ENCODE assay signal across 23 cellular contexts in the genomic region with DNA sequence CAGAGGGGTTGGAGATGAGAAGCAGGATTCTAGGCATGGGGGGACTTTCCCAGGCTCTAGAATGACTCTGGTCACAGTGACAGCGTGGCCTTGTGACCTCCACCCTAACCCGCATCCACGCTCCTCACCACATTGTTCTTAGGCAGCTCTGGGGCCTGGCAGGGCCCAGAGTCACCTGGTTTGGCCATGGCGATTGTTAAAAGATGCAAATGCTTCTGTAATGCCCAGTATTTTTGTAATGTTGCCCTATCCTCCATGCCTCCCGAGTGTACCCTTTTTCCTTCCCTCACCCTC. TPM values are rescaled to one million over a fixed set of nuclear protein-coding genes. Genes with fewer than 3 reads are reported as not detected.
DNase-seq lines count a peak whose midpoint lies in the region; ATAC-seq and TF ChIP-seq lines count a peak whose summit lies in the region.
"Had no signal": no experiment of that assay in that cellular context is flagged by ENCODE, and none has a peak within 500 bp of the region (broad histone marks: within the 10 kb centered on the region; RNA-seq: fewer than 3 reads in every experiment).

No MANE protein-coding gene starts in this region.

- peaks cover 5% of the 10 kb centered on the region; the same call in 2 of the 3 replicates for H3K9me3 Mint-ChIP-seq in GM23338
- peaks cover 19% of the 10 kb centered on the region for H3K9me3 Mint-ChIP-seq in WTC11
- H3K9me3 Mint-ChIP-seq: activated naive CD4-positive, alpha-beta T cell treated with anti-CD3 and anti-CD28 coated beads, Interleukin-2, amount 50 U/mL, for 24 hours; central memory CD8-positive, alpha-beta T cell had no signal

- TF ChIP-seq CTCF in GM23338 (conservative IDR thresholded peaks at IDR 0.05; ENCODE audit: low read depth in 2 of 2) (no peak), WTC11 (IDR thresholded peaks at IDR 0.05) (no peak), esophagus squamous epithelium (IDR thresholded peaks at IDR 0.05) (no peak), sigmoid colon (IDR thresholded peaks at IDR 0.05) (no peak), hepatocyte (IDR thresholded peaks at IDR 0.05; ENCODE audit: poor library complexity) (no peak), Peyer's patch (IDR thresholded peaks at IDR 0.05) (no peak)

- no peaks in the 10 kb centered on the region for H3K79me2 ChIP-seq in GM23338 (replicated peaks; ENCODE audit: insufficient read depth)
- no peaks in the 10 kb centered on the region for H3K79me2 ChIP-seq in hepatocyte

- no peak for TF ChIP-seq EP300 in sigmoid colon (IDR thresholded peaks at IDR 0.05)

- POLR2A ChIA-PET in WTC11 (lab: Charles Lee) = no interaction called here

- H3K4me1 Mint-ChIP-seq in GM23338 (peaks cover 34% of the 10 kb centered on the region), WTC11 (peaks cover 41% of the 10 kb centered on the region)
- H3K4me1 Mint-ChIP-seq: activated naive CD4-positive, alpha-beta T cell treated with anti-CD3 and anti-CD28 coated beads, Interleukin-2, amount 50 U/mL, for 24 hours; central memory CD8-positive, alpha-beta T cell; naive thymus-derived CD8-positive, alpha-beta T cell had no signal

- DNase-seq in GM23338 (ENCODE audit: low spot score) (no peak), WTC11 (ENCODE audit: low spot score) (no peak), esophagus squamous epithelium (lab: John Stamatoyannopoulos, UW) (no peak), sigmoid colon (no peak), hepatocyte (ENCODE audit: low spot score) (no peak), NCI-H446 treated with DMSO at 0.1 percent for 48 hours (lab: John Stamatoyannopoulos, UW) (no peak), AG20443 (ENCODE audit: low spot score) (no peak), Peyer's patch (no peak)
- DNase-seq: activated T-cell treated with anti-CD3 and anti-CD28 coated beads, Interleukin-2, amount 50 U/mL, for 48 hours; aorta; dermis blood vessel endothelial cell; DND-41; left ventricle myocardium inferior; naive thymus-derived CD8-positive, alpha-beta T cell; NCI-H2081 treated with DMSO at 0.1 percent for 48 hours; NCI-H774; stimulated activated CD4-positive, alpha-beta T cell treated with anti-CD3 and anti-CD28 coated beads, Interleukin-2, amount 100 ng/mL, for 48 hours; testis had no signal

- H2AFZ ChIP-seq in GM23338 (peak overlapping the region; percentile 99), hepatocyte (no peak overlapping the region)

- TF ChIP-seq POLR2A in esophagus squamous epithelium (IDR thresholded peaks at IDR 0.05) (no peak), sigmoid colon (IDR thresholded peaks at IDR 0.05) (no peak), Peyer's patch (IDR thresholded peaks at IDR 0.05) (no peak)

- H3K27me3 Mint-ChIP-seq in GM23338 (ENCODE audit: insufficient read depth, low read depth, poor library complexity) (peaks cover 7% of the 10 kb centered on the region), WTC11 (ENCODE audit: low read depth) (peaks cover 3% of the 10 kb centered on the region; the same call in 1 of the 2 replicates)

- peak overlapping the region; percentile 46 for H3K4me3 ChIP-seq in GM23338
- H3K4me3 ChIP-seq in esophagus squamous epithelium = no peak overlapping the region
- H3K4me3 ChIP-seq in sigmoid colon = no peak overlapping the region
- no peak overlapping the region for H3K4me3 ChIP-seq in hepatocyte
- no peak overlapping the region for H3K4me3 ChIP-seq in Peyer's patch
- H3K4me3 ChIP-seq: left ventricle myocardium inferior, SJSA1, testis had no signal

- intact Hi-C loops in esophagus squamous epithelium (cut with DNase I) (no loop called here), sigmoid colon (cut with DNase I) (no loop called here)

- H3K4me1 ChIP-seq in GM23338 (ENCODE audit: insufficient read depth) (peaks cover 48% of the 10 kb centered on the region), esophagus squamous epithelium (peaks cover 0 to 35% (median 17%) of the 10 kb centered on the region in 3 donors), sigmoid colon (peaks cover 0 to 43% (median 38%) of the 10 kb centered on the region in 4 donors), hepatocyte (ENCODE audit: insufficient read depth) (peaks cover 6% of the 10 kb centered on the region), Peyer's patch (no peaks in the 10 kb centered on the region)
- H3K4me1 ChIP-seq: testis had no signal

- H3K4me3 Mint-ChIP-seq in GM23338 = no peak overlapping the region; the same call in 2 of the 3 replicates
- H3K4me3 Mint-ChIP-seq in WTC11 = peak overlapping the region; percentile 17
- H3K4me3 Mint-ChIP-seq: activated naive CD4-positive, alpha-beta T cell treated with anti-CD3 and anti-CD28 coated beads, Interleukin-2, amount 50 U/mL, for 24 hours; CD14-positive monocyte; central memory CD8-positive, alpha-beta T cell; naive thymus-derived CD8-positive, alpha-beta T cell had no signal

- H4K20me1 ChIP-seq in GM23338 (replicated peaks; ENCODE audit: insufficient read depth) (no peaks in the 10 kb centered on the region), hepatocyte (ENCODE audit: insufficient read depth, poor library complexity, severe bottlenecking) (no peaks in the 10 kb centered on the region)

- H3K4me2 ChIP-seq in GM23338 = peak overlapping the region; percentile 77
- no peak overlapping the region for H3K4me2 ChIP-seq in hepatocyte

- no peak; the same call in 2 of the 3 replicates for ATAC-seq in GM23338
- peak; percentile 9; the same call in 1 of the 2 replicates for ATAC-seq in WTC11
- ATAC-seq: activated CD4-positive, CD25-positive, alpha-beta regulatory T cell treated with anti-CD3 and anti-CD28 coated beads, Interleukin-2, amount 50 U/mL, for 24 hours; naive thymus-derived CD8-positive, alpha-beta T cell had no signal

- H3K27ac Mint-ChIP-seq in GM23338 (no peak overlapping the region), WTC11 (0 out of 2 replicates have a peak overlapping the region, but pooled peaks have one; percentile 71)
- H3K27ac Mint-ChIP-seq: activated naive CD4-positive, alpha-beta T cell treated with anti-CD3 and anti-CD28 coated beads, Interleukin-2, amount 50 U/mL, for 24 hours; CD14-positive monocyte had no signal

- peaks cover 0 to 9% (median 0%) of the 10 kb centered on the region in 3 donors for H3K9me3 ChIP-seq in esophagus squamous epithelium
- H3K9me3 ChIP-seq in sigmoid colon = no peaks in the 10 kb centered on the region
- no peaks in the 10 kb centered on the region for H3K9me3 ChIP-seq in hepatocyte (ENCODE audit: low read depth)
- no peaks in the 10 kb centered on the region for H3K9me3 ChIP-seq in Peyer's patch
- H3K9me3 ChIP-seq: SJSA1, testis had no signal

- H3K36me3 Mint-ChIP-seq in GM23338 (ENCODE audit: low read depth) = peaks cover 7% of the 10 kb centered on the region; the same call in 2 of the 3 replicates
- peaks cover 10% of the 10 kb centered on the region for H3K36me3 Mint-ChIP-seq in WTC11
- H3K36me3 Mint-ChIP-seq: activated naive CD4-positive, alpha-beta T cell treated with anti-CD3 and anti-CD28 coated beads, Interleukin-2, amount 50 U/mL, for 24 hours; CD14-positive monocyte had no signal

- H3K9me2 ChIP-seq in GM23338 (ENCODE audit: insufficient read depth) = no peaks in the 10 kb centered on the region
- no peaks in the 10 kb centered on the region for H3K9me2 ChIP-seq in hepatocyte (replicated peaks; ENCODE audit: insufficient read depth)

- WGBS in esophagus squamous epithelium, 2 donors = 61 to 69% methylated on average over 5 of the region's 5 CpGs
- 79 to 86% methylated on average over 5 of the region's 5 CpGs for WGBS in sigmoid colon, 2 donors
- 84% methylated on average over 5 of the region's 5 CpGs for WGBS in hepatocyte (ENCODE audit: low lambda C conversion rate, missing lambda C conversion rate)

- H3K27ac ChIP-seq in GM23338 (ENCODE audit: low read depth) (no peak overlapping the region), esophagus squamous epithelium (peak overlapping the region in 3 of 4 donors; percentile 47 to 53 (median 48)), sigmoid colon (peak overlapping the region; percentile 76 to 88 (median 85)), hepatocyte (no peak overlapping the region), Peyer's patch (peak overlapping the region in 2 of 4 donors; percentile 30 to 78)
- H3K27ac ChIP-seq: left ventricle myocardium inferior, SJSA1, testis had no signal

- CTCF ChIA-PET in WTC11 (lab: Charles Lee) = interaction anchor here (0.9 to 1.8 kb wide), 5 partner anchors 22 to 113 kb away, joined by 3 to 4 read pairs (median 3); no protein-coding TSS in a partner anchor

- H3K27me3 ChIP-seq in GM23338 (ENCODE audit: insufficient read depth) = no peaks in the 10 kb centered on the region
- peaks cover 0 to 32% (median 0%) of the 10 kb centered on the region in 4 donors for H3K27me3 ChIP-seq in esophagus squamous epithelium
- no peaks in the 10 kb centered on the region for H3K27me3 ChIP-seq in sigmoid colon
- peaks cover 8% of the 10 kb centered on the region for H3K27me3 ChIP-seq in hepatocyte
- H3K27me3 ChIP-seq in Peyer's patch = no peaks in the 10 kb centered on the region
- H3K27me3 ChIP-seq: SJSA1, testis had no signal

- H3K36me3 ChIP-seq in GM23338 (ENCODE audit: insufficient read depth) (no peaks in the 10 kb centered on the region; the same call in 1 of the 2 replicates), esophagus squamous epithelium (no peaks in the 10 kb centered on the region), sigmoid colon (no peaks in the 10 kb centered on the region), hepatocyte (replicated peaks; ENCODE audit: insufficient read depth, low read depth) (no peaks in the 10 kb centered on the region), Peyer's patch (no peaks in the 10 kb centered on the region)

- peaks cover 5% of the 10 kb centered on the region; the same call in 1 of the 2 replicates for H3F3A ChIP-seq in GM23338 (replicated peaks; ENCODE audit: low read depth)

TF ChIP-seq in GM23338, 12 proteins besides CTCF, POLR2A, EP300 and RAD21 (continues in another document):
- no peak for TF ChIP-seq POLR2AphosphoS5 (IDR thresholded peaks at IDR 0.05; ENCODE audit: low read depth)

TF ChIP-seq in WTC11, 78 proteins besides CTCF, POLR2A, EP300 and RAD21 (continues in another document):
- TF ChIP-seq TCF7 (CRISPR knock-in tag; IDR thresholded peaks at IDR 0.05; ENCODE audit: low read depth) = no peak
- TF ChIP-seq FOXJ3 (CRISPR knock-in tag; IDR thresholded peaks at IDR 0.05; ENCODE audit: borderline replicate concordance) = no peak
- no peak for TF ChIP-seq ELF4 (CRISPR knock-in tag; IDR thresholded peaks at IDR 0.05; ENCODE audit: low read depth)
- TF ChIP-seq SP1 (CRISPR knock-in tag; conservative IDR thresholded peaks at IDR 0.05) = no peak
- TF ChIP-seq, protein P1, sequence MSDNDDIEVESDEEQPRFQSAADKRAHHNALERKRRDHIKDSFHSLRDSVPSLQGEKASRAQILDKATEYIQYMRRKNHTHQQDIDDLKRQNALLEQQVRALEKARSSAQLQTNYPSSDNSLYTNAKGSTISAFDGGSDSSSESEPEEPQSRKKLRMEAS (CRISPR knock-in tag; IDR thresholded peaks at IDR 0.05) = no peak

RNA-seq across cellular contexts. Expression of a gene that starts 19.1 kb away (rescaled TPM):
- 18.1 and 24.1 TPM in 2 replicates for total RNA-seq in GM23338 (2014; rRNA removed; shearing (Covaris generic))
- polyA plus RNA-seq in GM23338 (2016; fragmentation: Nextera tagmentation; extraction: Ambion mirVana) (4.7 and 7.0 TPM in 2 replicates), sigmoid colon (1 to 10 TPM; 3.9 to 7.8 (median 5.0) TPM), hepatocyte (21.6 and 22.9 TPM in 2 replicates)
- total RNA-seq in WTC11 (2021) (10.9 to 16.1 TPM (median 11.4 TPM) in 3 replicates), esophagus squamous epithelium (10 to 100 TPM in 2 of 4 donors, 1 to 10 TPM in 2; 3.0 to 22.9 (median 9.4) TPM), sigmoid colon (100 to 1,000 TPM in 3 of 4 donors, 10 to 100 TPM in 1; 91.5 to 148 (median 141) TPM), hepatocyte (31.8 and 31.9 TPM in 2 replicates), Peyer's patch (10 to 100 TPM; 12.3 to 32.2 (median 18.9) TPM)
- total RNA-seq: naive thymus-derived CD8-positive, alpha-beta T cell had no signal
- polyA plus RNA-seq: CD14-positive monocyte; naive thymus-derived CD8-positive, alpha-beta T cell had no signal

Comparison
In these comparisons a context has a peak if more than half of its experiments do, and no peak if none do; other contexts are left out.
1. H3K27ac ChIP-seq: peak in esophagus squamous epithelium (3 of 4) and sigmoid colon (4 of 4); none in GM23338 (single experiment) and hepatocyte (single experiment).